23 cellular contexts compared by ENCODE assay signal in the genomic region with DNA sequence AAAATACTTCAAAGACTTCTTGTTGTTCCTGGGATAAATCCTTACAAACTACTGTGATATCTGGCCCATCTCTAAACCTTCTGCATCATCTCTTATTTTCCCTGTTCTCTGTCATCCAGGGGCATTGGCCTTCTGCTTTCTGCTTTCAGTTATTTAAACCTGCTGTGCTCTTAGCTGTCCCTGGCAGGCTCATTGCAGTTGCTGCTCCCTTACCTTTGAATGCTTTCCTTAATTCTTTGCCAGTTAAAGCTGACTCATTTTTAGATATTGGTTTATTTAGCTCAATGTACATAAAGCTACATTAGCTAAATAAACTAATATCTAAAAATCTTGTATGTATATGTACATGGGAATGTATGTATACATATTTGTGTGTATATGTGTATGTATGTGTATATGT. TPM values are rescaled to one million over a fixed set of nuclear protein-coding genes. Genes with fewer than 3 reads are reported as not detected.
"Had no signal": no experiment of that assay in that cellular context is flagged by ENCODE, and none has a peak within 500 bp of the region (broad histone marks: within the 10 kb centered on the region; RNA-seq: fewer than 3 reads in every experiment).

No MANE protein-coding gene starts in this region.

- H3K36me3 ChIP-seq: left lung, neural progenitor cell, pancreas, sigmoid colon, tibial artery, upper lobe of left lung, vagina had no signal

- H3K4me1 ChIP-seq: neural progenitor cell, pancreas, tibial artery had no signal

- ATAC-seq: left lung; natural killer cell treated with Interleukin-12 subunit alpha and Interleukin-12 subunit beta and Interleukin-15 and Interleukin-18, amount 100 ng/mL, for 72 hours; pancreas had no signal

- H3K9ac ChIP-seq: neural progenitor cell had no signal

- H3K27ac ChIP-seq: left lung, neural progenitor cell, pancreas, sigmoid colon, tibial artery, upper lobe of left lung, vagina had no signal

- H3K4me2 ChIP-seq: neural progenitor cell had no signal

- DNase-seq: effector CD4-positive, alpha-beta T cell; endodermal cell; erythroblast; foreskin melanocyte; left lung; mesenchymal stem cell; midbrain; nucleus accumbens; pancreas; retina; sigmoid colon; small intestine; stimulated activated CD4-positive, alpha-beta T cell treated with anti-CD3 and anti-CD28 coated beads, Interleukin-12 subunit alpha, Interleukin-12 subunit beta, amount 100 ng/mL, for 4 hours; stimulated activated naive CD4-positive, alpha-beta T cell; tibial artery; upper lobe of left lung had no signal

- H3K4me3 ChIP-seq: left lung, lung, neural progenitor cell, pancreas, sigmoid colon, tibial artery, upper lobe of left lung, vagina had no signal

- FAIRE-seq: colon, endothelial cell of umbilical vein, keratinocyte, pancreas, small intestine had no signal

- H2AFZ ChIP-seq: neural progenitor cell had no signal

- H3K9me3 ChIP-seq: left lung, pancreas, sigmoid colon, tibial artery, upper lobe of left lung, vagina had no signal

- H3K27me3 ChIP-seq: left lung, neural progenitor cell, pancreas, sigmoid colon, tibial artery, upper lobe of left lung, vagina had no signal

RNA-seq across cellular contexts. Expression of a gene that starts 40.6 kb away (rescaled TPM):
- total RNA-seq: natural killer cell treated with Interleukin-12 subunit alpha and Interleukin-12 subunit beta and Interleukin-15 and Interleukin-18, amount 100 ng/mL, for 72 hours had no signal
